ENCODE assay signal across 1 cellular context in the genomic region with DNA sequence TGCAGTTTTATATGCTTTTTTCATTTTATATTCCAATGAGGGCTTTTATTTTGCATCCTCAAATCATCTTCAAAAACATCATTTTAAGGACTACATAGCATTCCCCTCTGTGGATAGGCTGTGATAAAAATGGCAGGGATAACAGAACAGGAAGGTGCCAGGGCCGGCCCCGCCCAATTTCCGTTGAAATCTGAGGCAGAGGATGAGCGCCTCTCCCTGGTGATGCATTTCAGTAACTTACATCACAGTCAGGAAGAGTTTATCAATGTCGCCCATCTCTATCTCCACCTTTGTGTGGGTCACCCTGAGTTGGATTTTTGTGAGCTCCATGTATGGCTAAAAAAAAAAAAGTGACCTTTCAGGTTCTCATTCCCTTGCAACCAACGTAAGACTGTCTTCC.
TF ChIP-seq lines count a peak whose summit lies in the region.

No MANE protein-coding gene starts in this region.

TF ChIP-seq in H1, 55 proteins besides CTCF, POLR2A, EP300 and RAD21 (continued from another document):
- TF ChIP-seq, protein P1, sequence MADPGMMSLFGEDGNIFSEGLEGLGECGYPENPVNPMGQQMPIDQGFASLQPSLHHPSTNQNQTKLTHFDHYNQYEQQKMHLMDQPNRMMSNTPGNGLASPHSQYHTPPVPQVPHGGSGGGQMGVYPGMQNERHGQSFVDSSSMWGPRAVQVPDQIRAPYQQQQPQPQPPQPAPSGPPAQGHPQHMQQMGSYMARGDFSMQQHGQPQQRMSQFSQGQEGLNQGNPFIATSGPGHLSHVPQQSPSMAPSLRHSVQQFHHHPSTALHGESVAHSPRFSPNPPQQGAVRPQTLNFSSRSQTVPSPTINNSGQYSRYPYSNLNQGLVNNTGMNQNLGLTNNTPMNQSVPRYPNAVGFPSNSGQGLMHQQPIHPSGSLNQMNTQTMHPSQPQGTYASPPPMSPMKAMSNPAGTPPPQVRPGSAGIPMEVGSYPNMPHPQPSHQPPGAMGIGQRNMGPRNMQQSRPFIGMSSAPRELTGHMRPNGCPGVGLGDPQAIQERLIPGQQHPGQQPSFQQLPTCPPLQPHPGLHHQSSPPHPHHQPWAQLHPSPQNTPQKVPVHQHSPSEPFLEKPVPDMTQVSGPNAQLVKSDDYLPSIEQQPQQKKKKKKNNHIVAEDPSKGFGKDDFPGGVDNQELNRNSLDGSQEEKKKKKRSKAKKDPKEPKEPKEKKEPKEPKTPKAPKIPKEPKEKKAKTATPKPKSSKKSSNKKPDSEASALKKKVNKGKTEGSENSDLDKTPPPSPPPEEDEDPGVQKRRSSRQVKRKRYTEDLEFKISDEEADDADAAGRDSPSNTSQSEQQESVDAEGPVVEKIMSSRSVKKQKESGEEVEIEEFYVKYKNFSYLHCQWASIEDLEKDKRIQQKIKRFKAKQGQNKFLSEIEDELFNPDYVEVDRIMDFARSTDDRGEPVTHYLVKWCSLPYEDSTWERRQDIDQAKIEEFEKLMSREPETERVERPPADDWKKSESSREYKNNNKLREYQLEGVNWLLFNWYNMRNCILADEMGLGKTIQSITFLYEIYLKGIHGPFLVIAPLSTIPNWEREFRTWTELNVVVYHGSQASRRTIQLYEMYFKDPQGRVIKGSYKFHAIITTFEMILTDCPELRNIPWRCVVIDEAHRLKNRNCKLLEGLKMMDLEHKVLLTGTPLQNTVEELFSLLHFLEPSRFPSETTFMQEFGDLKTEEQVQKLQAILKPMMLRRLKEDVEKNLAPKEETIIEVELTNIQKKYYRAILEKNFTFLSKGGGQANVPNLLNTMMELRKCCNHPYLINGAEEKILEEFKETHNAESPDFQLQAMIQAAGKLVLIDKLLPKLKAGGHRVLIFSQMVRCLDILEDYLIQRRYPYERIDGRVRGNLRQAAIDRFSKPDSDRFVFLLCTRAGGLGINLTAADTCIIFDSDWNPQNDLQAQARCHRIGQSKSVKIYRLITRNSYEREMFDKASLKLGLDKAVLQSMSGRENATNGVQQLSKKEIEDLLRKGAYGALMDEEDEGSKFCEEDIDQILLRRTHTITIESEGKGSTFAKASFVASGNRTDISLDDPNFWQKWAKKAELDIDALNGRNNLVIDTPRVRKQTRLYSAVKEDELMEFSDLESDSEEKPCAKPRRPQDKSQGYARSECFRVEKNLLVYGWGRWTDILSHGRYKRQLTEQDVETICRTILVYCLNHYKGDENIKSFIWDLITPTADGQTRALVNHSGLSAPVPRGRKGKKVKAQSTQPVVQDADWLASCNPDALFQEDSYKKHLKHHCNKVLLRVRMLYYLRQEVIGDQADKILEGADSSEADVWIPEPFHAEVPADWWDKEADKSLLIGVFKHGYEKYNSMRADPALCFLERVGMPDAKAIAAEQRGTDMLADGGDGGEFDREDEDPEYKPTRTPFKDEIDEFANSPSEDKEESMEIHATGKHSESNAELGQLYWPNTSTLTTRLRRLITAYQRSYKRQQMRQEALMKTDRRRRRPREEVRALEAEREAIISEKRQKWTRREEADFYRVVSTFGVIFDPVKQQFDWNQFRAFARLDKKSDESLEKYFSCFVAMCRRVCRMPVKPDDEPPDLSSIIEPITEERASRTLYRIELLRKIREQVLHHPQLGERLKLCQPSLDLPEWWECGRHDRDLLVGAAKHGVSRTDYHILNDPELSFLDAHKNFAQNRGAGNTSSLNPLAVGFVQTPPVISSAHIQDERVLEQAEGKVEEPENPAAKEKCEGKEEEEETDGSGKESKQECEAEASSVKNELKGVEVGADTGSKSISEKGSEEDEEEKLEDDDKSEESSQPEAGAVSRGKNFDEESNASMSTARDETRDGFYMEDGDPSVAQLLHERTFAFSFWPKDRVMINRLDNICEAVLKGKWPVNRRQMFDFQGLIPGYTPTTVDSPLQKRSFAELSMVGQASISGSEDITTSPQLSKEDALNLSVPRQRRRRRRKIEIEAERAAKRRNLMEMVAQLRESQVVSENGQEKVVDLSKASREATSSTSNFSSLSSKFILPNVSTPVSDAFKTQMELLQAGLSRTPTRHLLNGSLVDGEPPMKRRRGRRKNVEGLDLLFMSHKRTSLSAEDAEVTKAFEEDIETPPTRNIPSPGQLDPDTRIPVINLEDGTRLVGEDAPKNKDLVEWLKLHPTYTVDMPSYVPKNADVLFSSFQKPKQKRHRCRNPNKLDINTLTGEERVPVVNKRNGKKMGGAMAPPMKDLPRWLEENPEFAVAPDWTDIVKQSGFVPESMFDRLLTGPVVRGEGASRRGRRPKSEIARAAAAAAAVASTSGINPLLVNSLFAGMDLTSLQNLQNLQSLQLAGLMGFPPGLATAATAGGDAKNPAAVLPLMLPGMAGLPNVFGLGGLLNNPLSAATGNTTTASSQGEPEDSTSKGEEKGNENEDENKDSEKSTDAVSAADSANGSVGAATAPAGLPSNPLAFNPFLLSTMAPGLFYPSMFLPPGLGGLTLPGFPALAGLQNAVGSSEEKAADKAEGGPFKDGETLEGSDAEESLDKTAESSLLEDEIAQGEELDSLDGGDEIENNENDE (IDR thresholded peaks at IDR 0.05; ENCODE audit: insufficient replicate concordance, low read length), result no peak
- no peak for TF ChIP-seq SIRT6 (IDR thresholded peaks at IDR 0.05; ENCODE audit: low read length)
